11 cellular contexts compared by ENCODE assay signal in genomic region chr7:135650831-135651573, GRCh38. TPM values are rescaled to one million over a fixed set of nuclear protein-coding genes. Genes with fewer than 3 reads are reported as not detected.
DNase-seq lines count a peak whose midpoint lies in the region; TF ChIP-seq lines count a peak whose summit lies in the region.
"Had no signal": no experiment of that assay in that cellular context is flagged by ENCODE, and none has a peak within 500 bp of the region (broad histone marks: within the 10 kb centered on the region; RNA-seq: fewer than 3 reads in every experiment).

No MANE protein-coding gene starts in this region.

- no peaks in the 10 kb centered on the region for H3K9me3 Mint-ChIP-seq in nephron progenitor cell
- H3K9me3 Mint-ChIP-seq: T-cell had no signal

- TF ChIP-seq CTCF in fibroblast of lung (conservative IDR thresholded peaks at IDR 0.05 in 1 of 2, IDR thresholded peaks at IDR 0.05 in 1 of 2; ENCODE audit: low read depth in 1 of 2, low read length in 2 of 2) (no peak), nephron progenitor cell (IDR thresholded peaks at IDR 0.05) (no peak)

- peaks cover 18% of the 10 kb centered on the region for H3K4me1 Mint-ChIP-seq in nephron progenitor cell
- H3K4me1 Mint-ChIP-seq: T-cell had no signal

- no peaks in the 10 kb centered on the region for H3K27me3 ChIP-seq in fibroblast of lung (ENCODE audit: control insufficient read depth, insufficient read depth, low read length)

- H3K27me3 Mint-ChIP-seq in nephron progenitor cell (ENCODE audit: low read depth, poor library complexity), result no peaks in the 10 kb centered on the region
- H3K27me3 Mint-ChIP-seq: T-cell had no signal

- H3K4me1 ChIP-seq in fibroblast of lung (ENCODE audit: control insufficient read depth, extremely low read depth, insufficient read depth, low read length), result no peaks in the 10 kb centered on the region

- no peaks in the 10 kb centered on the region for H3K9me3 ChIP-seq in fibroblast of lung (ENCODE audit: control insufficient read depth, insufficient read depth, low read depth, low read length)

- peak overlapping the region; percentile 2 for H2AFZ ChIP-seq in fibroblast of lung (ENCODE audit: low read length)

- no peaks in the 10 kb centered on the region for H3K36me3 ChIP-seq in fibroblast of lung (ENCODE audit: control insufficient read depth, insufficient read depth, low read length)

- H3K79me2 ChIP-seq in fibroblast of lung (ENCODE audit: control insufficient read depth, insufficient read depth, low read length), result no peaks in the 10 kb centered on the region

- no peak overlapping the region for H3K4me2 ChIP-seq in fibroblast of lung (ENCODE audit: extremely low read depth, insufficient read depth, low read length)

- H4K20me1 ChIP-seq in fibroblast of lung (ENCODE audit: control insufficient read depth, extremely low read depth, insufficient read depth, low read length), result no peaks in the 10 kb centered on the region

- no peak overlapping the region for H3K4me3 ChIP-seq in fibroblast of lung (replicated peaks in 1 of 4; ENCODE audit: control extremely low read depth in 1 of 4, insufficient read depth in 1 of 4, low read depth in 3 of 4, low read length in 4 of 4)
- H3K4me3 ChIP-seq: skin epidermis had no signal

- H3K27ac ChIP-seq in fibroblast of lung (ENCODE audit: insufficient read depth, low read length), result no peak overlapping the region
- H3K27ac ChIP-seq: skin epidermis had no signal

- peak; percentile 34 for DNase-seq in CMK (ENCODE audit: low read depth)
- DNase-seq in fibroblast of lung (ENCODE audit: low read depth in 2 of 2), result peak in 1 of 2 donors; percentile 94
- DNase-seq in nephron progenitor cell, result no peak
- DNase-seq in effector CD8-positive, alpha-beta T cell (lab: John Stamatoyannopoulos, UW), result no peak
- no peak for DNase-seq in NOMO-1 (lab: John Stamatoyannopoulos, UW; ENCODE audit: unreplicated experiment in 2 of 2)
- no peak for DNase-seq in HCEC 1CT
- no peak for DNase-seq in activated CD4-positive, alpha-beta T cell treated with anti-CD3 and anti-CD28 coated beads, Interleukin-2, amount 50 U/mL, for 48 hours
- DNase-seq: effector CD4-positive, alpha-beta T cell had no signal

- no peak overlapping the region for H3K9ac ChIP-seq in fibroblast of lung (ENCODE audit: insufficient read depth, low read length)

- peaks cover 41% of the 10 kb centered on the region for H3K36me3 Mint-ChIP-seq in nephron progenitor cell (ENCODE audit: low read depth)

- no peak overlapping the region for H3K4me3 Mint-ChIP-seq in nephron progenitor cell
- H3K4me3 Mint-ChIP-seq: T-cell had no signal

- H3K27ac Mint-ChIP-seq in nephron progenitor cell, result peak overlapping the region; percentile 43

TF ChIP-seq in PFSK-1, 5 proteins besides CTCF, POLR2A, EP300 and RAD21:
- no peak for TF ChIP-seq REST (IDR thresholded peaks at IDR 0.05; ENCODE audit: insufficient read depth in 1 of 2, low read depth in 2 of 2, low read length in 2 of 2)
- no peak for TF ChIP-seq TAF1 (IDR thresholded peaks at IDR 0.05; ENCODE audit: borderline replicate concordance, insufficient read depth, low read length)
- peak; percentile 51 for TF ChIP-seq POLR2AphosphoS5 (IDR thresholded peaks at IDR 0.05; ENCODE audit: low read depth, low read length)
- TF ChIP-seq FOXP2 (optimal IDR thresholded peaks at IDR 0.05; ENCODE audit: borderline replicate concordance, extremely low read depth, extremely low read length, insufficient read depth), result peak; percentile 60
- TF ChIP-seq SIN3A (IDR thresholded peaks at IDR 0.05; ENCODE audit: borderline replicate concordance, insufficient read depth, low read length), result 0 out of 2 replicates have a peak, but pooled peaks have one; percentile 52

RNA-seq across cellular contexts. Expression of gene STMP1, which starts 11.3 kb away (rescaled TPM):
- polyA plus RNA-seq in PFSK-1 (2012; ENCODE audit: insufficient read length, low read depth), result 40.5 TPM
- 11.8 and 16.7 TPM in 2 replicates for total RNA-seq in fibroblast of lung
- polyA plus RNA-seq in fibroblast of lung, result 41.3 and 50.6 TPM in 2 replicates
- 40.3 and 49.1 TPM in 2 replicates for polyA plus RNA-seq in fibroblast of lung (2012)
- polyA minus RNA-seq in fibroblast of lung (ENCODE audit: low replicate concordance), result 8.1 and 12.5 TPM in 2 replicates
